In genomic region chr5:100011160-100011559, GRCh38 we compare ENCODE assay signal across 1 cellular context.
DNase-seq lines count a peak whose midpoint lies in the region.
"Not testable (repeated sequence)": the region's sequence is repeated elsewhere in the genome, so short reads cannot be mapped to it uniquely, and the experiment has no call there.

No MANE protein-coding gene starts in this region.

- DNase-seq in posterior vena cava (ENCODE audit: low spot score): peak; percentile 62

- intact Hi-C loops in posterior vena cava (cut with DNase I): not testable (repeated sequence)
